ENCODE assay signal across 8 cellular contexts in genomic region chr6:159977242-159978214, GRCh38. TPM values are rescaled to one million over a fixed set of nuclear protein-coding genes. Genes with fewer than 3 reads are reported as not detected.
A peak's percentile ranks its signal among the peaks of the same experiment; 100 is the strongest.
DNase-seq lines count a peak whose midpoint lies in the region; ATAC-seq and TF ChIP-seq lines count a peak whose summit lies in the region.

No MANE protein-coding gene starts in this region.

- TF ChIP-seq CTCF in fibroblast of villous mesenchyme (IDR thresholded peaks at IDR 0.05; ENCODE audit: insufficient read depth, low read depth, low read length) (no peak), ovary (IDR thresholded peaks at IDR 0.05) (no peak)

- no peak for TF ChIP-seq EP300 in ovary (IDR thresholded peaks at IDR 0.05)

- H3K27ac Mint-ChIP-seq in T-helper 17 cell, result peak overlapping the region; percentile 98

- no peaks in the 10 kb centered on the region for H3K9me3 ChIP-seq in T-helper 17 cell (ENCODE audit: control insufficient read depth, low read length, poor library complexity, severe bottlenecking)
- H3K9me3 ChIP-seq in ovary, result no peaks in the 10 kb centered on the region

- peaks cover 80% of the 10 kb centered on the region for H3K4me1 Mint-ChIP-seq in T-helper 17 cell

- H3K36me3 Mint-ChIP-seq in T-helper 17 cell (ENCODE audit: low read depth), result no peaks in the 10 kb centered on the region

- WGBS in ovary, 3 donors, result 17 to 22% (median 21%) methylated on average over 20 of the region's 20 CpGs

- ATAC-seq in T-helper 17 cell (no peak), GM18873 (IDR thresholded peaks at IDR 0.05; ENCODE audit: low FRiP score, unreplicated experiment) (no peak), HG02840 (IDR thresholded peaks at IDR 0.05; ENCODE audit: low FRiP score, unreplicated experiment) (no peak)

- peak overlapping the region in 1 of 2 donors; percentile 60 for H3K27ac ChIP-seq in ovary

- H3K27me3 Mint-ChIP-seq in T-helper 17 cell, result no peaks in the 10 kb centered on the region

- TF ChIP-seq POLR2A in ovary (IDR thresholded peaks at IDR 0.05), result no peak

- H3K4me1 ChIP-seq in ovary (ENCODE audit: insufficient read depth), result peaks cover 39% of the 10 kb centered on the region

- no peaks in the 10 kb centered on the region for H3K27me3 ChIP-seq in ovary

- H3K36me3 ChIP-seq in ovary, result no peaks in the 10 kb centered on the region

- DNase-seq in EH (ENCODE audit: low read depth) (peak; percentile 82), T-helper 17 cell (no peak), fibroblast of villous mesenchyme (ENCODE audit: low read depth) (peak; percentile 87), ovary (peak; percentile 59 to 85 (median 69)), NCI-H2171 (lab: John Stamatoyannopoulos, UW) (no peak), T-helper 9 cell (no peak)

- peak overlapping the region; percentile 49 for H3K4me3 Mint-ChIP-seq in T-helper 17 cell

- intact Hi-C loops in ovary (cut with DNase I), result loop anchor here in 2 of 4 donors (10.0 kb wide), 2 partner anchors 47 to 57 kb away; no protein-coding TSS in a partner anchor

- no peak overlapping the region for H3K4me3 ChIP-seq in fibroblast of villous mesenchyme (ENCODE audit: low read depth, low read length)
- H3K4me3 ChIP-seq in ovary, result no peak overlapping the region

RNA-seq across cellular contexts. Expression of gene IGF2R, which starts 8.6 kb away (rescaled TPM):
- total RNA-seq in T-helper 17 cell (10 to 100 TPM; 56.7 to 59.5 TPM), fibroblast of villous mesenchyme (130 and 132 TPM in 2 replicates), ovary (10 to 100 TPM; 32.9 to 70.3 (median 49.2) TPM)
- 100 to 1,000 TPM in 1 of 2 donors, 10 to 100 TPM in 1; 29.3 to 116 TPM for polyA plus RNA-seq in ovary

Comparison
In these comparisons a context has a peak if more than half of its experiments do, and no peak if none do; other contexts are left out.
1. DNase-seq: peak in EH (single experiment), fibroblast of villous mesenchyme (single experiment) and ovary (5 of 5); none in T-helper 17 cell (0 of 3), NCI-H2171 (single experiment) and T-helper 9 cell (single experiment).